ENCODE assay signal across 8 cellular contexts in the genomic region with DNA sequence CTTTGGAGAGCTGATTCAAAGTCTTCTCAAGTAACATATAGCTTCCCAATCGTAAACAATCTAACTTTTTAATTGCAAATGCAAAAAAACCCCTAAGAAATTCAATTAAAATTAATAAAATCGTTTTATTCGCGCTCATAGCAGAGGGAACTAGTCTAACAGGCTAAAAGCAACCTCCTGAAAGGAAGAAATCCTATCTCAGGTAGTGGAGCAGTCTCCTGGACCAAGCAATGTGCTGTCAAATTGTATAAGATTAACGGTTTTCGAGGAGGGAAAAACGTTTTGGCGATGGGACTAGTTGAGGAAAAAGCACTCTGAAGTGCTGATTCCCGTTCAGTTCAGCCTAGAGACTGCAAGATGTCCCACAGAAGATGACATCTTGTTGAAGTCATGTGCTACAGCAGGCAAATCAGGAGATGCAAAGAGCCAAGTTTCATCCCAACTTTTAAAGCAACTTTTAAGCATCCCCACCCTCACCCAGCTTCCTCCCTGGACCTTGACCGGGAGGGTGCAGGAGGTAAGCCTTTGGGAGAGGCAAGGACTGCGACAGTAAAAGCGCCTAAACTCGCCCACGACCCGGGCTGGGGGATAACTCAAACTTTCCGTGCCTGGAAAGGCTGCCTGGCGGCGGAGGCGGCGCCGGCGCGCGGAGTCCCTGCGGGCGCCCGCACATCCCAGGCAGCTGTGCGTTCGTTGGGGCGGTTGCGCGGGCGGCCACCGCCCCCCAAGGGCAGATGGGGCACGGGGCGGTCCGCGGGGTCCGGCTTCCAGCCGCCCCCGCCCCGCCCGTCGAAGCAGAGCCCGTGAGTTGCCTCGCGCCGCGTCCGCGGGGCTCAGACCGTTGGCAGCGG. TPM values are rescaled to one million over a fixed set of nuclear protein-coding genes. Genes with fewer than 3 reads are reported as not detected.
DNase-seq lines count a peak whose midpoint lies in the region; ATAC-seq and TF ChIP-seq lines count a peak whose summit lies in the region.

No MANE protein-coding gene starts in this region.

- intact Hi-C loops in vagina (cut with DNase I) = no loop called here

- TF ChIP-seq POLR2A in vagina (IDR thresholded peaks at IDR 0.05) = no peak

- H3K36me3 ChIP-seq in vagina = no peaks in the 10 kb centered on the region

- DNase-seq in Caki2 (ENCODE audit: low read depth) (peak; percentile 31), HuH-7 (ENCODE audit: low spot score) (peak; percentile 28), activated T-cell treated with anti-CD3 and anti-CD28 coated beads for 24 hours (ENCODE audit: low read depth) (peak; percentile 26), fibroblast of pulmonary artery (ENCODE audit: low read depth) (no peak), omental fat pad (ENCODE audit: low spot score) (no peak), vagina (ENCODE audit: extremely low spot score in 2 of 2) (no peak), NCI-H2107 treated with DMSO at 0.1 percent for 48 hours (lab: John Stamatoyannopoulos, UW; ENCODE audit: unreplicated experiment) (no peak)

- H3K4me3 ChIP-seq in fibroblast of pulmonary artery (replicated peaks; ENCODE audit: low read depth, low read length) = peak overlapping the region; percentile 66
- H3K4me3 ChIP-seq in vagina = peak overlapping the region; percentile 64 to 70

- peaks cover 13% of the 10 kb centered on the region for H3K4me1 ChIP-seq in vagina

- H3K27ac ChIP-seq in vagina = peak overlapping the region; percentile 69

- no peaks in the 10 kb centered on the region for H3K27me3 ChIP-seq in vagina

- in situ Hi-C loops in Caki2 (cut with HindIII; ENCODE audit: low pct_unique_long_range_greater_than_20kb, low sequenced_read_pairs) = no loop called here

- no peaks in the 10 kb centered on the region for H3K9me3 ChIP-seq in vagina

- TF ChIP-seq CTCF in fibroblast of pulmonary artery (IDR thresholded peaks at IDR 0.05; ENCODE audit: low read length, missing control alignments) (no peak), omental fat pad (IDR thresholded peaks at IDR 0.05) (no peak), vagina (IDR thresholded peaks at IDR 0.05) (no peak)

- ATAC-seq in GM21526 (IDR thresholded peaks at IDR 0.05; ENCODE audit: low FRiP score, unreplicated experiment) (peak; percentile 35), omental fat pad (ENCODE audit: low FRiP score) (peak; percentile 45)

RNA-seq across cellular contexts. Expression of gene MAP7D3, which starts 0.8 kb away (rescaled TPM):
- total RNA-seq in Caki2 (2014; rRNA removed; shearing (Covaris generic); ENCODE audit: low replicate concordance) = 2.1 and 5.6 TPM in 2 replicates
- total RNA-seq in omental fat pad = 10 to 100 TPM; 16.5 to 29.8 (median 23.2) TPM
- 15.0 TPM for total RNA-seq in vagina

RNA-seq across cellular contexts. Expression of gene ADGRG4, which starts 50.3 kb away (rescaled TPM):
- total RNA-seq in Caki2 (2014; rRNA removed; shearing (Covaris generic); ENCODE audit: low replicate concordance) = not detected in 2 replicates
- total RNA-seq in omental fat pad (under 1 TPM; under 0.01 to 0.38 (median 0.13) TPM), vagina (0.25 TPM)

Comparison
In these comparisons a context has a peak if more than half of its experiments do, and no peak if none do; other contexts are left out.
1. DNase-seq: peak in Caki2 (single experiment), HuH-7 (single experiment) and activated T-cell treated with anti-CD3 and anti-CD28 coated beads for 24 hours (single experiment); none in fibroblast of pulmonary artery (single experiment), omental fat pad (single experiment), vagina (0 of 2) and NCI-H2107 treated with DMSO at 0.1 percent for 48 hours (single experiment).